ENCODE assay signal across 1 cellular context in genomic region chr19:31313291-31314030, GRCh38.
TF ChIP-seq lines count a peak whose summit lies in the region.

No MANE protein-coding gene starts in this region.

TF ChIP-seq in H1, 55 proteins besides CTCF, POLR2A, EP300 and RAD21 (continued from another document):
- TF ChIP-seq CHD7 (IDR thresholded peaks at IDR 0.05; ENCODE audit: insufficient replicate concordance, low read length) (no peak), GTF2F1 (IDR thresholded peaks at IDR 0.05; ENCODE audit: borderline replicate concordance, low read depth, low read length) (no peak), NANOG (IDR thresholded peaks at IDR 0.05; ENCODE audit: insufficient read depth, low read depth, low read length, poor library complexity, severe bottlenecking) (no peak), SUZ12 (IDR thresholded peaks at IDR 0.05; ENCODE audit: low read length) (no peak), SIRT6 (IDR thresholded peaks at IDR 0.05; ENCODE audit: low read length) (no peak), YY1 (IDR thresholded peaks at IDR 0.05; ENCODE audit: low read depth, low read length) (no peak), ZNF274 (IDR thresholded peaks at IDR 0.05; ENCODE audit: borderline replicate concordance, extremely low read depth, low read length) (no peak), JUND (IDR thresholded peaks at IDR 0.05; ENCODE audit: low read length) (no peak), JUN (IDR thresholded peaks at IDR 0.05; ENCODE audit: low read depth, low read length) (no peak)
